ENCODE assay signal across 1 cellular context in the genomic region with DNA sequence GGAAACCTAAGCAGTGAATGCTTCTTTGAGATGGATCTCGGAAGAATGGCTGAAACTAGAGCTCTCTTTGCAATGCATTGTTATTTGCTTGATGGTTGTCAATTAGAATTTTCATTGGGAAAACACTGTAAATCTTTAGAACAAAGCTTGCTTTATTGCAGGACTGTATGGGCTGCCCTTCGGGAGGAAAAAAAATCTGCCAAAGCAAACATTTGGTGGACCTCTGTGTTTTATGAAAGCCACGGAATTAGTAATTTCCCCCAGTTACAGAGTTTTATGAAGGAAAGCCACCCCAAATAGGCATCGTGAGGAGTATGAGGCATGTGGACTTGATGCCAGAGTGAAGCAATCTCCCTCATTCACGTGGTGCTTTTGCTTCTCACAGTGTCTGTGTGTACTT.
TF ChIP-seq lines count a peak whose summit lies in the region.

No MANE protein-coding gene starts in this region.

TF ChIP-seq in WTC11, 78 proteins besides CTCF, POLR2A, EP300 and RAD21 (continued from another document):
- TF ChIP-seq, protein P1, sequence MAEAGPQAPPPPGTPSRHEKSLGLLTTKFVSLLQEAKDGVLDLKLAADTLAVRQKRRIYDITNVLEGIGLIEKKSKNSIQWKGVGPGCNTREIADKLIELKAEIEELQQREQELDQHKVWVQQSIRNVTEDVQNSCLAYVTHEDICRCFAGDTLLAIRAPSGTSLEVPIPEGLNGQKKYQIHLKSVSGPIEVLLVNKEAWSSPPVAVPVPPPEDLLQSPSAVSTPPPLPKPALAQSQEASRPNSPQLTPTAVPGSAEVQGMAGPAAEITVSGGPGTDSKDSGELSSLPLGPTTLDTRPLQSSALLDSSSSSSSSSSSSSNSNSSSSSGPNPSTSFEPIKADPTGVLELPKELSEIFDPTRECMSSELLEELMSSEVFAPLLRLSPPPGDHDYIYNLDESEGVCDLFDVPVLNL (CRISPR knock-in tag; IDR thresholded peaks at IDR 0.05; ENCODE audit: borderline replicate concordance, low read depth) = no peak
- TF ChIP-seq, protein P2, sequence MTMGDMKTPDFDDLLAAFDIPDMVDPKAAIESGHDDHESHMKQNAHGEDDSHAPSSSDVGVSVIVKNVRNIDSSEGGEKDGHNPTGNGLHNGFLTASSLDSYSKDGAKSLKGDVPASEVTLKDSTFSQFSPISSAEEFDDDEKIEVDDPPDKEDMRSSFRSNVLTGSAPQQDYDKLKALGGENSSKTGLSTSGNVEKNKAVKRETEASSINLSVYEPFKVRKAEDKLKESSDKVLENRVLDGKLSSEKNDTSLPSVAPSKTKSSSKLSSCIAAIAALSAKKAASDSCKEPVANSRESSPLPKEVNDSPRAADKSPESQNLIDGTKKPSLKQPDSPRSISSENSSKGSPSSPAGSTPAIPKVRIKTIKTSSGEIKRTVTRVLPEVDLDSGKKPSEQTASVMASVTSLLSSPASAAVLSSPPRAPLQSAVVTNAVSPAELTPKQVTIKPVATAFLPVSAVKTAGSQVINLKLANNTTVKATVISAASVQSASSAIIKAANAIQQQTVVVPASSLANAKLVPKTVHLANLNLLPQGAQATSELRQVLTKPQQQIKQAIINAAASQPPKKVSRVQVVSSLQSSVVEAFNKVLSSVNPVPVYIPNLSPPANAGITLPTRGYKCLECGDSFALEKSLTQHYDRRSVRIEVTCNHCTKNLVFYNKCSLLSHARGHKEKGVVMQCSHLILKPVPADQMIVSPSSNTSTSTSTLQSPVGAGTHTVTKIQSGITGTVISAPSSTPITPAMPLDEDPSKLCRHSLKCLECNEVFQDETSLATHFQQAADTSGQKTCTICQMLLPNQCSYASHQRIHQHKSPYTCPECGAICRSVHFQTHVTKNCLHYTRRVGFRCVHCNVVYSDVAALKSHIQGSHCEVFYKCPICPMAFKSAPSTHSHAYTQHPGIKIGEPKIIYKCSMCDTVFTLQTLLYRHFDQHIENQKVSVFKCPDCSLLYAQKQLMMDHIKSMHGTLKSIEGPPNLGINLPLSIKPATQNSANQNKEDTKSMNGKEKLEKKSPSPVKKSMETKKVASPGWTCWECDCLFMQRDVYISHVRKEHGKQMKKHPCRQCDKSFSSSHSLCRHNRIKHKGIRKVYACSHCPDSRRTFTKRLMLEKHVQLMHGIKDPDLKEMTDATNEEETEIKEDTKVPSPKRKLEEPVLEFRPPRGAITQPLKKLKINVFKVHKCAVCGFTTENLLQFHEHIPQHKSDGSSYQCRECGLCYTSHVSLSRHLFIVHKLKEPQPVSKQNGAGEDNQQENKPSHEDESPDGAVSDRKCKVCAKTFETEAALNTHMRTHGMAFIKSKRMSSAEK (CRISPR knock-in tag; IDR thresholded peaks at IDR 0.05; ENCODE audit: borderline replicate concordance) = no peak
- TF ChIP-seq, protein P3, sequence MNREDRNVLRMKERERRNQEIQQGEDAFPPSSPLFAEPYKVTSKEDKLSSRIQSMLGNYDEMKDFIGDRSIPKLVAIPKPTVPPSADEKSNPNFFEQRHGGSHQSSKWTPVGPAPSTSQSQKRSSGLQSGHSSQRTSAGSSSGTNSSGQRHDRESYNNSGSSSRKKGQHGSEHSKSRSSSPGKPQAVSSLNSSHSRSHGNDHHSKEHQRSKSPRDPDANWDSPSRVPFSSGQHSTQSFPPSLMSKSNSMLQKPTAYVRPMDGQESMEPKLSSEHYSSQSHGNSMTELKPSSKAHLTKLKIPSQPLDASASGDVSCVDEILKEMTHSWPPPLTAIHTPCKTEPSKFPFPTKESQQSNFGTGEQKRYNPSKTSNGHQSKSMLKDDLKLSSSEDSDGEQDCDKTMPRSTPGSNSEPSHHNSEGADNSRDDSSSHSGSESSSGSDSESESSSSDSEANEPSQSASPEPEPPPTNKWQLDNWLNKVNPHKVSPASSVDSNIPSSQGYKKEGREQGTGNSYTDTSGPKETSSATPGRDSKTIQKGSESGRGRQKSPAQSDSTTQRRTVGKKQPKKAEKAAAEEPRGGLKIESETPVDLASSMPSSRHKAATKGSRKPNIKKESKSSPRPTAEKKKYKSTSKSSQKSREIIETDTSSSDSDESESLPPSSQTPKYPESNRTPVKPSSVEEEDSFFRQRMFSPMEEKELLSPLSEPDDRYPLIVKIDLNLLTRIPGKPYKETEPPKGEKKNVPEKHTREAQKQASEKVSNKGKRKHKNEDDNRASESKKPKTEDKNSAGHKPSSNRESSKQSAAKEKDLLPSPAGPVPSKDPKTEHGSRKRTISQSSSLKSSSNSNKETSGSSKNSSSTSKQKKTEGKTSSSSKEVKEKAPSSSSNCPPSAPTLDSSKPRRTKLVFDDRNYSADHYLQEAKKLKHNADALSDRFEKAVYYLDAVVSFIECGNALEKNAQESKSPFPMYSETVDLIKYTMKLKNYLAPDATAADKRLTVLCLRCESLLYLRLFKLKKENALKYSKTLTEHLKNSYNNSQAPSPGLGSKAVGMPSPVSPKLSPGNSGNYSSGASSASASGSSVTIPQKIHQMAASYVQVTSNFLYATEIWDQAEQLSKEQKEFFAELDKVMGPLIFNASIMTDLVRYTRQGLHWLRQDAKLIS (CRISPR knock-in tag; IDR thresholded peaks at IDR 0.05; ENCODE audit: borderline replicate concordance) = no peak
- TF ChIP-seq PRRX2 (CRISPR knock-in tag; IDR thresholded peaks at IDR 0.05) = no peak
- no peak for TF ChIP-seq HMGXB4 (CRISPR knock-in tag; IDR thresholded peaks at IDR 0.05)
